1 cellular context compared by ENCODE assay signal in the genomic region with DNA sequence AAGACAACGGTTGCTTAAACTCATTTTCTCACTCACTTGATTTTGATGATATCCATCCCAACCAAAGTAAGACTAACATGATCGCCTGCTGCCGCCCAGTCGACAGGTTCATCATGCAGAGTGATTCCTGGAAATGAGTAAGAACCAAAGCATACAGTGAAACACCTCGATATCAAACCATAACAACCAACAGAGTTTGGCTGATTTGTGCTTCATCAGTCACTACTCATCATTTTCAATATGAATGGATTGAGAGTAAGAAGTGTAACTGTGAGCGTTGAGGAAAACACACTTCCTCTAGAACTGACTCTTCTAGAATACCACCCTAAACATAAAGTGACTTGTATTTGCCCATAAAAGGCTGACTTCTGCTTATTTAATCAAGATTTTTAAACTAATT.
A peak's percentile ranks its signal among the peaks of the same experiment; 100 is the strongest.
TF ChIP-seq lines count a peak whose summit lies in the region.

No MANE protein-coding gene starts in this region.

TF ChIP-seq in GM12878, 131 proteins besides CTCF, POLR2A, EP300 and RAD21 (continued from another document and continues in another):
- TF ChIP-seq, protein P1, sequence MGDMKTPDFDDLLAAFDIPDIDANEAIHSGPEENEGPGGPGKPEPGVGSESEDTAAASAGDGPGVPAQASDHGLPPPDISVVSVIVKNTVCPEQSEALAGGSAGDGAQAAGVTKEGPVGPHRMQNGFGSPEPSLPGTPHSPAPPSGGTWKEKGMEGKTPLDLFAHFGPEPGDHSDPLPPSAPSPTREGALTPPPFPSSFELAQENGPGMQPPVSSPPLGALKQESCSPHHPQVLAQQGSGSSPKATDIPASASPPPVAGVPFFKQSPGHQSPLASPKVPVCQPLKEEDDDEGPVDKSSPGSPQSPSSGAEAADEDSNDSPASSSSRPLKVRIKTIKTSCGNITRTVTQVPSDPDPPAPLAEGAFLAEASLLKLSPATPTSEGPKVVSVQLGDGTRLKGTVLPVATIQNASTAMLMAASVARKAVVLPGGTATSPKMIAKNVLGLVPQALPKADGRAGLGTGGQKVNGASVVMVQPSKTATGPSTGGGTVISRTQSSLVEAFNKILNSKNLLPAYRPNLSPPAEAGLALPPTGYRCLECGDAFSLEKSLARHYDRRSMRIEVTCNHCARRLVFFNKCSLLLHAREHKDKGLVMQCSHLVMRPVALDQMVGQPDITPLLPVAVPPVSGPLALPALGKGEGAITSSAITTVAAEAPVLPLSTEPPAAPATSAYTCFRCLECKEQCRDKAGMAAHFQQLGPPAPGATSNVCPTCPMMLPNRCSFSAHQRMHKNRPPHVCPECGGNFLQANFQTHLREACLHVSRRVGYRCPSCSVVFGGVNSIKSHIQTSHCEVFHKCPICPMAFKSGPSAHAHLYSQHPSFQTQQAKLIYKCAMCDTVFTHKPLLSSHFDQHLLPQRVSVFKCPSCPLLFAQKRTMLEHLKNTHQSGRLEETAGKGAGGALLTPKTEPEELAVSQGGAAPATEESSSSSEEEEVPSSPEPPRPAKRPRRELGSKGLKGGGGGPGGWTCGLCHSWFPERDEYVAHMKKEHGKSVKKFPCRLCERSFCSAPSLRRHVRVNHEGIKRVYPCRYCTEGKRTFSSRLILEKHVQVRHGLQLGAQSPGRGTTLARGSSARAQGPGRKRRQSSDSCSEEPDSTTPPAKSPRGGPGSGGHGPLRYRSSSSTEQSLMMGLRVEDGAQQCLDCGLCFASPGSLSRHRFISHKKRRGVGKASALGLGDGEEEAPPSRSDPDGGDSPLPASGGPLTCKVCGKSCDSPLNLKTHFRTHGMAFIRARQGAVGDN (IDR thresholded peaks at IDR 0.05): no peak
- TF ChIP-seq ZBTB4 (CRISPR knock-in tag; IDR thresholded peaks at IDR 0.05) (no peak), RFX5 (IDR thresholded peaks at IDR 0.05; ENCODE audit: low read depth, low read length) (no peak), TCF7 (IDR thresholded peaks at IDR 0.05; ENCODE audit: borderline replicate concordance) (0 out of 2 replicates have a peak, but pooled peaks have one; percentile 39), JUNB (IDR thresholded peaks at IDR 0.05) (peak; percentile 99), CHD4 (IDR thresholded peaks at IDR 0.05) (no peak), NFIC (IDR thresholded peaks at IDR 0.05; ENCODE audit: low read depth, low read length) (peak; percentile 96), SREBF2 (IDR thresholded peaks at IDR 0.05; ENCODE audit: low read length) (no peak), CREB1 (IDR thresholded peaks at IDR 0.05; ENCODE audit: low read depth) (peak; percentile 60; the same call in 1 of the 2 replicates), PBX3 (IDR thresholded peaks at IDR 0.05; ENCODE audit: insufficient replicate concordance, low read depth, low read length) (no peak), ZNF24 (IDR thresholded peaks at IDR 0.05) (no peak), HDAC6 (IDR thresholded peaks at IDR 0.05; ENCODE audit: unreplicated experiment) (no peak), SIN3A (IDR thresholded peaks at IDR 0.05; ENCODE audit: low read depth, low read length) (no peak), BACH1 (IDR thresholded peaks at IDR 0.05; ENCODE audit: borderline replicate concordance) (peak; percentile 94), BHLHE40 (IDR thresholded peaks at IDR 0.05; ENCODE audit: borderline replicate concordance in 1 of 2, low read depth in 2 of 2, low read length in 1 of 2) (no peak), SMAD1 (IDR thresholded peaks at IDR 0.05; ENCODE audit: low read depth, partially characterized antibody) (no peak), EZH2 (IDR thresholded peaks at IDR 0.05; ENCODE audit: borderline replicate concordance, control insufficient read depth, low read depth, low read length) (no peak), KAT2A (conservative IDR thresholded peaks at IDR 0.05; ENCODE audit: control insufficient read depth, low read depth, low read length) (no peak), TAF1 (IDR thresholded peaks at IDR 0.05; ENCODE audit: borderline replicate concordance, low read depth, low read length) (no peak), RUNX3 (IDR thresholded peaks at IDR 0.05; ENCODE audit: low read length) (peak; percentile 88), SUPT20H (IDR thresholded peaks at IDR 0.05; ENCODE audit: borderline replicate concordance, control insufficient read depth, low read depth, low read length) (no peak), HCFC1 (IDR thresholded peaks at IDR 0.05; ENCODE audit: low read length) (no peak), SUZ12 (IDR thresholded peaks at IDR 0.05; ENCODE audit: unreplicated experiment) (no peak), MEF2A (IDR thresholded peaks at IDR 0.05; ENCODE audit: insufficient read depth, low read depth, low read length) (no peak), SMARCA5 (IDR thresholded peaks at IDR 0.05) (no peak), MYC (IDR thresholded peaks at IDR 0.05; ENCODE audit: insufficient read depth, insufficient read length, insufficient replicate concordance, low read length, severe bottlenecking) (no peak), NR2C2 (IDR thresholded peaks at IDR 0.05; ENCODE audit: borderline replicate concordance, control insufficient read depth, insufficient read length, low read depth) (no peak), ZNF217 (IDR thresholded peaks at IDR 0.05) (peak; percentile 70), IKZF2 (IDR thresholded peaks at IDR 0.05) (0 out of 4 replicates have a peak, but pooled peaks of 1 of the 2 experiments have one; percentile 56), CHD2 (IDR thresholded peaks at IDR 0.05; ENCODE audit: borderline replicate concordance, low read depth, low read length) (no peak), MXI1 (IDR thresholded peaks at IDR 0.05; ENCODE audit: low read depth, low read length) (no peak), MTA2 (IDR thresholded peaks at IDR 0.05; ENCODE audit: low read depth) (0 out of 2 replicates have a peak, but pooled peaks have one; percentile 51), FOS (IDR thresholded peaks at IDR 0.05; ENCODE audit: borderline replicate concordance, extremely low read depth, insufficient read length) (no peak), NR2F1 (conservative IDR thresholded peaks at IDR 0.05) (no peak), HDGF (IDR thresholded peaks at IDR 0.05) (no peak), SPI1 (IDR thresholded peaks at IDR 0.05; ENCODE audit: borderline replicate concordance, insufficient read depth, low read depth, low read length) (peak; percentile 61; the same call in 1 of the 2 replicates), MTA3 (IDR thresholded peaks at IDR 0.05; ENCODE audit: borderline replicate concordance, low read length) (peak; percentile 89), ATF2 (IDR thresholded peaks at IDR 0.05; ENCODE audit: low read length) (peak; percentile 80), LARP7 (IDR thresholded peaks at IDR 0.05) (no peak)
- TF ChIP-seq, protein P2, sequence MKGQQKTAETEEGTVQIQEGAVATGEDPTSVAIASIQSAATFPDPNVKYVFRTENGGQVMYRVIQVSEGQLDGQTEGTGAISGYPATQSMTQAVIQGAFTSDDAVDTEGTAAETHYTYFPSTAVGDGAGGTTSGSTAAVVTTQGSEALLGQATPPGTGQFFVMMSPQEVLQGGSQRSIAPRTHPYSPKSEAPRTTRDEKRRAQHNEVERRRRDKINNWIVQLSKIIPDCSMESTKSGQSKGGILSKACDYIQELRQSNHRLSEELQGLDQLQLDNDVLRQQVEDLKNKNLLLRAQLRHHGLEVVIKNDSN (IDR thresholded peaks at IDR 0.05; ENCODE audit: borderline replicate concordance, extremely low read length, insufficient read depth, low read depth, low read length): no peak
- TF ChIP-seq, protein P3, sequence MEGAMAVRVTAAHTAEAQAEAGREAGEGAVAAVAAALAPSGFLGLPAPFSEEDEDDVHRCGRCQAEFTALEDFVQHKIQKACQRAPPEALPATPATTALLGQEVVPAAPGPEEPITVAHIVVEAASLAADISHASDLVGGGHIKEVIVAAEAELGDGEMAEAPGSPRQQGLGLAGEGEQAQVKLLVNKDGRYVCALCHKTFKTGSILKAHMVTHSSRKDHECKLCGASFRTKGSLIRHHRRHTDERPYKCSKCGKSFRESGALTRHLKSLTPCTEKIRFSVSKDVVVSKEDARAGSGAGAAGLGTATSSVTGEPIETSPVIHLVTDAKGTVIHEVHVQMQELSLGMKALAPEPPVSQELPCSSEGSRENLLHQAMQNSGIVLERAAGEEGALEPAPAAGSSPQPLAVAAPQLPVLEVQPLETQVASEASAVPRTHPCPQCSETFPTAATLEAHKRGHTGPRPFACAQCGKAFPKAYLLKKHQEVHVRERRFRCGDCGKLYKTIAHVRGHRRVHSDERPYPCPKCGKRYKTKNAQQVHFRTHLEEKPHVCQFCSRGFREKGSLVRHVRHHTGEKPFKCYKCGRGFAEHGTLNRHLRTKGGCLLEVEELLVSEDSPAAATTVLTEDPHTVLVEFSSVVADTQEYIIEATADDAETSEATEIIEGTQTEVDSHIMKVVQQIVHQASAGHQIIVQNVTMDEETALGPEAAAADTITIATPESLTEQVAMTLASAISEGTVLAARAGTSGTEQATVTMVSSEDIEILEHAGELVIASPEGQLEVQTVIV (IDR thresholded peaks at IDR 0.05; ENCODE audit: borderline replicate concordance, partially characterized antibody): no peak
- TF ChIP-seq, protein P4, sequence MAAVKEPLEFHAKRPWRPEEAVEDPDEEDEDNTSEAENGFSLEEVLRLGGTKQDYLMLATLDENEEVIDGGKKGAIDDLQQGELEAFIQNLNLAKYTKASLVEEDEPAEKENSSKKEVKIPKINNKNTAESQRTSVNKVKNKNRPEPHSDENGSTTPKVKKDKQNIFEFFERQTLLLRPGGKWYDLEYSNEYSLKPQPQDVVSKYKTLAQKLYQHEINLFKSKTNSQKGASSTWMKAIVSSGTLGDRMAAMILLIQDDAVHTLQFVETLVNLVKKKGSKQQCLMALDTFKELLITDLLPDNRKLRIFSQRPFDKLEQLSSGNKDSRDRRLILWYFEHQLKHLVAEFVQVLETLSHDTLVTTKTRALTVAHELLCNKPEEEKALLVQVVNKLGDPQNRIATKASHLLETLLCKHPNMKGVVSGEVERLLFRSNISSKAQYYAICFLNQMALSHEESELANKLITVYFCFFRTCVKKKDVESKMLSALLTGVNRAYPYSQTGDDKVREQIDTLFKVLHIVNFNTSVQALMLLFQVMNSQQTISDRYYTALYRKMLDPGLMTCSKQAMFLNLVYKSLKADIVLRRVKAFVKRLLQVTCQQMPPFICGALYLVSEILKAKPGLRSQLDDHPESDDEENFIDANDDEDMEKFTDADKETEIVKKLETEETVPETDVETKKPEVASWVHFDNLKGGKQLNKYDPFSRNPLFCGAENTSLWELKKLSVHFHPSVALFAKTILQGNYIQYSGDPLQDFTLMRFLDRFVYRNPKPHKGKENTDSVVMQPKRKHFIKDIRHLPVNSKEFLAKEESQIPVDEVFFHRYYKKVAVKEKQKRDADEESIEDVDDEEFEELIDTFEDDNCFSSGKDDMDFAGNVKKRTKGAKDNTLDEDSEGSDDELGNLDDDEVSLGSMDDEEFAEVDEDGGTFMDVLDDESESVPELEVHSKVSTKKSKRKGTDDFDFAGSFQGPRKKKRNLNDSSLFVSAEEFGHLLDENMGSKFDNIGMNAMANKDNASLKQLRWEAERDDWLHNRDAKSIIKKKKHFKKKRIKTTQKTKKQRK (IDR thresholded peaks at IDR 0.05; ENCODE audit: low read depth, low read length): no peak
- TF ChIP-seq, protein P5, sequence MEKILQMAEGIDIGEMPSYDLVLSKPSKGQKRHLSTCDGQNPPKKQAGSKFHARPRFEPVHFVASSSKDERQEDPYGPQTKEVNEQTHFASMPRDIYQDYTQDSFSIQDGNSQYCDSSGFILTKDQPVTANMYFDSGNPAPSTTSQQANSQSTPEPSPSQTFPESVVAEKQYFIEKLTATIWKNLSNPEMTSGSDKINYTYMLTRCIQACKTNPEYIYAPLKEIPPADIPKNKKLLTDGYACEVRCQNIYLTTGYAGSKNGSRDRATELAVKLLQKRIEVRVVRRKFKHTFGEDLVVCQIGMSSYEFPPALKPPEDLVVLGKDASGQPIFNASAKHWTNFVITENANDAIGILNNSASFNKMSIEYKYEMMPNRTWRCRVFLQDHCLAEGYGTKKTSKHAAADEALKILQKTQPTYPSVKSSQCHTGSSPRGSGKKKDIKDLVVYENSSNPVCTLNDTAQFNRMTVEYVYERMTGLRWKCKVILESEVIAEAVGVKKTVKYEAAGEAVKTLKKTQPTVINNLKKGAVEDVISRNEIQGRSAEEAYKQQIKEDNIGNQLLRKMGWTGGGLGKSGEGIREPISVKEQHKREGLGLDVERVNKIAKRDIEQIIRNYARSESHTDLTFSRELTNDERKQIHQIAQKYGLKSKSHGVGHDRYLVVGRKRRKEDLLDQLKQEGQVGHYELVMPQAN (conservative IDR thresholded peaks at IDR 0.05): no peak
